ENCODE assay signal across 1 cellular context in the genomic region with DNA sequence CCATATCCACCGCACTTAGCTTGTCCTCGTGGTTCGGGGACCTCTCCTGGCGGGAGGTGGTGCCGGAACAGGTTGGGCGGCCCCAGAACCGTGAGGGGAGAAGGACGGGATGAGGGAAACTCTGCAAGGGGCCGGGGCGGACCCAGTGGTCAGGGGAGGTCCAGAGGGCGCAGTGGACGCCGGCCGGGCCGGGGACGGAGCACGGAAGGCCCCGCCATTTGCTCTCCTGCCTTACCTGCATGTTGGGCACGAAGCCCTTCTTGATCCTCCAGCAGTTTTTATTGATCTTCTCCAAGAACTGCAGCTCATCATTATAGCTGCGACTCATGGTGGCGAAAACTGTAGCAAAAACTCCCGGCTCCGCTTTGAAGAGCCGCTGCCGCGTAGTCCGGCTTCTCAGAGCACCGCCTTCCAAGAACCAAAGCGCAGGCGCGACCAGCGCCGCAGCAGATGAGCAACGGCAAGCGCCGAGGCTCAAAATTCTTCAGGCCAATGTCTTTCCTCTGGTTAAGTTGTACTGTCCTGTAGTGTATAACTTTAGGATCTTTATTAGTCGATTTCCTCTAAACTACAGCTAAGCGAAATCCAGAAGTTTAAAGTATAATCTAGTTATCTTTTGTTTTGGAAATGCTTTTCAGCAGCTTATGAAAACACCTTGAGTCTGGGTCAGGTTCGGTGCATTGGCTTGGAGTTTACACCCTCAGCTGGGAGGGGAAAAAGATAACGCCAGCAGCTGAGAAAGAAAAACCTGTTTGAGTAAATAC.
TF ChIP-seq lines count a peak whose summit lies in the region.

A gene (minus strand): TSS at position 419 of the 764 bp plus-strand sequence. CDS start 91 bp downstream, at position 328.

TF ChIP-seq in H1, 55 proteins besides CTCF, POLR2A, EP300 and RAD21 (continued from another document):
- TF ChIP-seq, protein P1, sequence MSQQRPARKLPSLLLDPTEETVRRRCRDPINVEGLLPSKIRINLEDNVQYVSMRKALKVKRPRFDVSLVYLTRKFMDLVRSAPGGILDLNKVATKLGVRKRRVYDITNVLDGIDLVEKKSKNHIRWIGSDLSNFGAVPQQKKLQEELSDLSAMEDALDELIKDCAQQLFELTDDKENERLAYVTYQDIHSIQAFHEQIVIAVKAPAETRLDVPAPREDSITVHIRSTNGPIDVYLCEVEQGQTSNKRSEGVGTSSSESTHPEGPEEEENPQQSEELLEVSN (IDR thresholded peaks at IDR 0.05), result no peak
- no peak for TF ChIP-seq SIX5 (IDR thresholded peaks at IDR 0.05; ENCODE audit: low read depth, low read length)
- no peak for TF ChIP-seq TEAD4 (IDR thresholded peaks at IDR 0.05; ENCODE audit: low read depth, low read length)
- TF ChIP-seq KDM4A (IDR thresholded peaks at IDR 0.05; ENCODE audit: low read depth, low read length, severe bottlenecking), result peak; percentile 77
- TF ChIP-seq EZH2 (IDR thresholded peaks at IDR 0.05; ENCODE audit: low read depth, low read length, severe bottlenecking), result no peak
- TF ChIP-seq TCF12 (IDR thresholded peaks at IDR 0.05; ENCODE audit: low read depth, low read length), result no peak
- TF ChIP-seq, protein P2, sequence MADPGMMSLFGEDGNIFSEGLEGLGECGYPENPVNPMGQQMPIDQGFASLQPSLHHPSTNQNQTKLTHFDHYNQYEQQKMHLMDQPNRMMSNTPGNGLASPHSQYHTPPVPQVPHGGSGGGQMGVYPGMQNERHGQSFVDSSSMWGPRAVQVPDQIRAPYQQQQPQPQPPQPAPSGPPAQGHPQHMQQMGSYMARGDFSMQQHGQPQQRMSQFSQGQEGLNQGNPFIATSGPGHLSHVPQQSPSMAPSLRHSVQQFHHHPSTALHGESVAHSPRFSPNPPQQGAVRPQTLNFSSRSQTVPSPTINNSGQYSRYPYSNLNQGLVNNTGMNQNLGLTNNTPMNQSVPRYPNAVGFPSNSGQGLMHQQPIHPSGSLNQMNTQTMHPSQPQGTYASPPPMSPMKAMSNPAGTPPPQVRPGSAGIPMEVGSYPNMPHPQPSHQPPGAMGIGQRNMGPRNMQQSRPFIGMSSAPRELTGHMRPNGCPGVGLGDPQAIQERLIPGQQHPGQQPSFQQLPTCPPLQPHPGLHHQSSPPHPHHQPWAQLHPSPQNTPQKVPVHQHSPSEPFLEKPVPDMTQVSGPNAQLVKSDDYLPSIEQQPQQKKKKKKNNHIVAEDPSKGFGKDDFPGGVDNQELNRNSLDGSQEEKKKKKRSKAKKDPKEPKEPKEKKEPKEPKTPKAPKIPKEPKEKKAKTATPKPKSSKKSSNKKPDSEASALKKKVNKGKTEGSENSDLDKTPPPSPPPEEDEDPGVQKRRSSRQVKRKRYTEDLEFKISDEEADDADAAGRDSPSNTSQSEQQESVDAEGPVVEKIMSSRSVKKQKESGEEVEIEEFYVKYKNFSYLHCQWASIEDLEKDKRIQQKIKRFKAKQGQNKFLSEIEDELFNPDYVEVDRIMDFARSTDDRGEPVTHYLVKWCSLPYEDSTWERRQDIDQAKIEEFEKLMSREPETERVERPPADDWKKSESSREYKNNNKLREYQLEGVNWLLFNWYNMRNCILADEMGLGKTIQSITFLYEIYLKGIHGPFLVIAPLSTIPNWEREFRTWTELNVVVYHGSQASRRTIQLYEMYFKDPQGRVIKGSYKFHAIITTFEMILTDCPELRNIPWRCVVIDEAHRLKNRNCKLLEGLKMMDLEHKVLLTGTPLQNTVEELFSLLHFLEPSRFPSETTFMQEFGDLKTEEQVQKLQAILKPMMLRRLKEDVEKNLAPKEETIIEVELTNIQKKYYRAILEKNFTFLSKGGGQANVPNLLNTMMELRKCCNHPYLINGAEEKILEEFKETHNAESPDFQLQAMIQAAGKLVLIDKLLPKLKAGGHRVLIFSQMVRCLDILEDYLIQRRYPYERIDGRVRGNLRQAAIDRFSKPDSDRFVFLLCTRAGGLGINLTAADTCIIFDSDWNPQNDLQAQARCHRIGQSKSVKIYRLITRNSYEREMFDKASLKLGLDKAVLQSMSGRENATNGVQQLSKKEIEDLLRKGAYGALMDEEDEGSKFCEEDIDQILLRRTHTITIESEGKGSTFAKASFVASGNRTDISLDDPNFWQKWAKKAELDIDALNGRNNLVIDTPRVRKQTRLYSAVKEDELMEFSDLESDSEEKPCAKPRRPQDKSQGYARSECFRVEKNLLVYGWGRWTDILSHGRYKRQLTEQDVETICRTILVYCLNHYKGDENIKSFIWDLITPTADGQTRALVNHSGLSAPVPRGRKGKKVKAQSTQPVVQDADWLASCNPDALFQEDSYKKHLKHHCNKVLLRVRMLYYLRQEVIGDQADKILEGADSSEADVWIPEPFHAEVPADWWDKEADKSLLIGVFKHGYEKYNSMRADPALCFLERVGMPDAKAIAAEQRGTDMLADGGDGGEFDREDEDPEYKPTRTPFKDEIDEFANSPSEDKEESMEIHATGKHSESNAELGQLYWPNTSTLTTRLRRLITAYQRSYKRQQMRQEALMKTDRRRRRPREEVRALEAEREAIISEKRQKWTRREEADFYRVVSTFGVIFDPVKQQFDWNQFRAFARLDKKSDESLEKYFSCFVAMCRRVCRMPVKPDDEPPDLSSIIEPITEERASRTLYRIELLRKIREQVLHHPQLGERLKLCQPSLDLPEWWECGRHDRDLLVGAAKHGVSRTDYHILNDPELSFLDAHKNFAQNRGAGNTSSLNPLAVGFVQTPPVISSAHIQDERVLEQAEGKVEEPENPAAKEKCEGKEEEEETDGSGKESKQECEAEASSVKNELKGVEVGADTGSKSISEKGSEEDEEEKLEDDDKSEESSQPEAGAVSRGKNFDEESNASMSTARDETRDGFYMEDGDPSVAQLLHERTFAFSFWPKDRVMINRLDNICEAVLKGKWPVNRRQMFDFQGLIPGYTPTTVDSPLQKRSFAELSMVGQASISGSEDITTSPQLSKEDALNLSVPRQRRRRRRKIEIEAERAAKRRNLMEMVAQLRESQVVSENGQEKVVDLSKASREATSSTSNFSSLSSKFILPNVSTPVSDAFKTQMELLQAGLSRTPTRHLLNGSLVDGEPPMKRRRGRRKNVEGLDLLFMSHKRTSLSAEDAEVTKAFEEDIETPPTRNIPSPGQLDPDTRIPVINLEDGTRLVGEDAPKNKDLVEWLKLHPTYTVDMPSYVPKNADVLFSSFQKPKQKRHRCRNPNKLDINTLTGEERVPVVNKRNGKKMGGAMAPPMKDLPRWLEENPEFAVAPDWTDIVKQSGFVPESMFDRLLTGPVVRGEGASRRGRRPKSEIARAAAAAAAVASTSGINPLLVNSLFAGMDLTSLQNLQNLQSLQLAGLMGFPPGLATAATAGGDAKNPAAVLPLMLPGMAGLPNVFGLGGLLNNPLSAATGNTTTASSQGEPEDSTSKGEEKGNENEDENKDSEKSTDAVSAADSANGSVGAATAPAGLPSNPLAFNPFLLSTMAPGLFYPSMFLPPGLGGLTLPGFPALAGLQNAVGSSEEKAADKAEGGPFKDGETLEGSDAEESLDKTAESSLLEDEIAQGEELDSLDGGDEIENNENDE (IDR thresholded peaks at IDR 0.05; ENCODE audit: insufficient replicate concordance, low read length), result no peak
- 0 out of 2 replicates have a peak, but pooled peaks have one; percentile 23 for TF ChIP-seq CREB1 (IDR thresholded peaks at IDR 0.05)
- no peak for TF ChIP-seq NANOG (IDR thresholded peaks at IDR 0.05; ENCODE audit: insufficient read depth, low read depth, low read length, poor library complexity, severe bottlenecking)
- TF ChIP-seq POU5F1 (IDR thresholded peaks at IDR 0.05; ENCODE audit: low read depth, low read length), result no peak
- no peak for TF ChIP-seq SAP30 (IDR thresholded peaks at IDR 0.05; ENCODE audit: insufficient read depth, insufficient replicate concordance, low read length)
- TF ChIP-seq BRCA1 (IDR thresholded peaks at IDR 0.05; ENCODE audit: low read depth, low read length), result no peak
- no peak for TF ChIP-seq SP1 (IDR thresholded peaks at IDR 0.05; ENCODE audit: low read depth, low read length)
- no peak for TF ChIP-seq YY1 (IDR thresholded peaks at IDR 0.05; ENCODE audit: low read depth, low read length)
- no peak for TF ChIP-seq RFX5 (IDR thresholded peaks at IDR 0.05; ENCODE audit: borderline replicate concordance, low read depth, low read length)
- TF ChIP-seq, protein P3, sequence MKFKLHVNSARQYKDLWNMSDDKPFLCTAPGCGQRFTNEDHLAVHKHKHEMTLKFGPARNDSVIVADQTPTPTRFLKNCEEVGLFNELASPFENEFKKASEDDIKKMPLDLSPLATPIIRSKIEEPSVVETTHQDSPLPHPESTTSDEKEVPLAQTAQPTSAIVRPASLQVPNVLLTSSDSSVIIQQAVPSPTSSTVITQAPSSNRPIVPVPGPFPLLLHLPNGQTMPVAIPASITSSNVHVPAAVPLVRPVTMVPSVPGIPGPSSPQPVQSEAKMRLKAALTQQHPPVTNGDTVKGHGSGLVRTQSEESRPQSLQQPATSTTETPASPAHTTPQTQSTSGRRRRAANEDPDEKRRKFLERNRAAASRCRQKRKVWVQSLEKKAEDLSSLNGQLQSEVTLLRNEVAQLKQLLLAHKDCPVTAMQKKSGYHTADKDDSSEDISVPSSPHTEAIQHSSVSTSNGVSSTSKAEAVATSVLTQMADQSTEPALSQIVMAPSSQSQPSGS (IDR thresholded peaks at IDR 0.05; ENCODE audit: low read length), result no peak
- no peak for TF ChIP-seq SUZ12 (IDR thresholded peaks at IDR 0.05; ENCODE audit: low read length)
- no peak for TF ChIP-seq RNF2 (IDR thresholded peaks at IDR 0.05; ENCODE audit: borderline replicate concordance, low read depth, low read length, missing control alignments, poor library complexity, severe bottlenecking)
- TF ChIP-seq KDM1A (IDR thresholded peaks at IDR 0.05; ENCODE audit: borderline replicate concordance, low read length), result no peak
- TF ChIP-seq, protein P4, sequence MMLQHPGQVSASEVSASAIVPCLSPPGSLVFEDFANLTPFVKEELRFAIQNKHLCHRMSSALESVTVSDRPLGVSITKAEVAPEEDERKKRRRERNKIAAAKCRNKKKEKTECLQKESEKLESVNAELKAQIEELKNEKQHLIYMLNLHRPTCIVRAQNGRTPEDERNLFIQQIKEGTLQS (IDR thresholded peaks at IDR 0.05; ENCODE audit: insufficient read depth, low read depth, low read length), result no peak
- no peak for TF ChIP-seq CBX8 (IDR thresholded peaks at IDR 0.05; ENCODE audit: borderline replicate concordance, low read depth, low read length)
- TF ChIP-seq TBP (IDR thresholded peaks at IDR 0.05; ENCODE audit: low read depth, low read length), result peak; percentile 52; the same call in 1 of the 2 replicates
- no peak for TF ChIP-seq BCL11A (IDR thresholded peaks at IDR 0.05; ENCODE audit: low read depth in 2 of 2, low read length in 2 of 2)
- TF ChIP-seq SIRT6 (IDR thresholded peaks at IDR 0.05; ENCODE audit: low read length), result no peak
- TF ChIP-seq HDAC2 (IDR thresholded peaks at IDR 0.05; ENCODE audit: borderline replicate concordance in 1 of 2, low read depth in 2 of 2, low read length in 2 of 2), result 0 out of 4 replicates have a peak, but pooled peaks of 1 of the 2 experiments have one; percentile 49
- TF ChIP-seq CTBP2 (IDR thresholded peaks at IDR 0.05; ENCODE audit: borderline replicate concordance, insufficient read depth, insufficient read length, low read length), result no peak
- no peak for TF ChIP-seq CBX5 (IDR thresholded peaks at IDR 0.05; ENCODE audit: low read depth, low read length)
- no peak for TF ChIP-seq GTF2F1 (IDR thresholded peaks at IDR 0.05; ENCODE audit: borderline replicate concordance, low read depth, low read length)
- no peak for TF ChIP-seq SP4 (IDR thresholded peaks at IDR 0.05; ENCODE audit: low read length)
- no peak for TF ChIP-seq CEBPB (IDR thresholded peaks at IDR 0.05; ENCODE audit: low read depth, low read length)
- TF ChIP-seq RXRA (IDR thresholded peaks at IDR 0.05; ENCODE audit: insufficient read depth, low read depth, low read length), result no peak
- no peak for TF ChIP-seq TAF7 (optimal IDR thresholded peaks at IDR 0.05; ENCODE audit: borderline replicate concordance, low read depth, low read length)
- TF ChIP-seq JUND (IDR thresholded peaks at IDR 0.05; ENCODE audit: low read length), result no peak
- TF ChIP-seq MAFK (IDR thresholded peaks at IDR 0.05; ENCODE audit: low read depth, low read length), result no peak
- TF ChIP-seq SP2 (IDR thresholded peaks at IDR 0.05; ENCODE audit: low read length), result no peak
- TF ChIP-seq JUN (IDR thresholded peaks at IDR 0.05; ENCODE audit: low read depth, low read length), result no peak
- TF ChIP-seq ASH2L (IDR thresholded peaks at IDR 0.05; ENCODE audit: low read length), result peak; percentile 82
- TF ChIP-seq SRF (IDR thresholded peaks at IDR 0.05; ENCODE audit: low read depth, low read length), result no peak
- TF ChIP-seq BACH1 (IDR thresholded peaks at IDR 0.05; ENCODE audit: low read length), result no peak
- TF ChIP-seq HDAC6 (IDR thresholded peaks at IDR 0.05; ENCODE audit: low read depth, low read length), result no peak
- TF ChIP-seq SIN3A (conservative IDR thresholded peaks at IDR 0.05 in 1 of 2, IDR thresholded peaks at IDR 0.05 in 1 of 2; ENCODE audit: low read depth in 1 of 2, low read length in 2 of 2), result 0 out of 4 replicates have a peak, but pooled peaks have one; percentile 40
- no peak for TF ChIP-seq CHD1 (IDR thresholded peaks at IDR 0.05; ENCODE audit: low read depth, low read length)
- TF ChIP-seq, protein P5, sequence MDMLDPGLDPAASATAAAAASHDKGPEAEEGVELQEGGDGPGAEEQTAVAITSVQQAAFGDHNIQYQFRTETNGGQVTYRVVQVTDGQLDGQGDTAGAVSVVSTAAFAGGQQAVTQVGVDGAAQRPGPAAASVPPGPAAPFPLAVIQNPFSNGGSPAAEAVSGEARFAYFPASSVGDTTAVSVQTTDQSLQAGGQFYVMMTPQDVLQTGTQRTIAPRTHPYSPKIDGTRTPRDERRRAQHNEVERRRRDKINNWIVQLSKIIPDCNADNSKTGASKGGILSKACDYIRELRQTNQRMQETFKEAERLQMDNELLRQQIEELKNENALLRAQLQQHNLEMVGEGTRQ (IDR thresholded peaks at IDR 0.05; ENCODE audit: low read length), result no peak
- TF ChIP-seq, protein P6, sequence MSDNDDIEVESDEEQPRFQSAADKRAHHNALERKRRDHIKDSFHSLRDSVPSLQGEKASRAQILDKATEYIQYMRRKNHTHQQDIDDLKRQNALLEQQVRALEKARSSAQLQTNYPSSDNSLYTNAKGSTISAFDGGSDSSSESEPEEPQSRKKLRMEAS (IDR thresholded peaks at IDR 0.05), result no peak
- peak; percentile 80 for TF ChIP-seq PHF8 (conservative IDR thresholded peaks at IDR 0.05; ENCODE audit: low read depth, low read length)
- TF ChIP-seq EGR1 (IDR thresholded peaks at IDR 0.05; ENCODE audit: borderline replicate concordance, low read depth, low read length), result no peak
- TF ChIP-seq ZNF274 (IDR thresholded peaks at IDR 0.05; ENCODE audit: borderline replicate concordance, extremely low read depth, low read length), result no peak
- TF ChIP-seq TAF1 (IDR thresholded peaks at IDR 0.05; ENCODE audit: low read depth, low read length), result peak; percentile 88
- TF ChIP-seq FOSL1 (IDR thresholded peaks at IDR 0.05; ENCODE audit: insufficient read depth, low read depth, low read length), result no peak
- TF ChIP-seq GABPA (IDR thresholded peaks at IDR 0.05; ENCODE audit: borderline replicate concordance, insufficient read depth, low read length), result no peak
- no peak for TF ChIP-seq KDM5A (IDR thresholded peaks at IDR 0.05; ENCODE audit: low read length)
- no peak for TF ChIP-seq CHD2 (IDR thresholded peaks at IDR 0.05; ENCODE audit: low read length)
- no peak for TF ChIP-seq POLR2AphosphoS5 (IDR thresholded peaks at IDR 0.05; ENCODE audit: low read depth, low read length)
- TF ChIP-seq NRF1 (IDR thresholded peaks at IDR 0.05; ENCODE audit: low read depth, low read length), result peak; percentile 55
TF ChIP-seq in H1: peak in this region for 9.
